In genomic region chr22:45977003-45977395, GRCh38 we compare ENCODE assay signal across 9 cellular contexts. TPM values are rescaled to one million over a fixed set of nuclear protein-coding genes. Genes with fewer than 3 reads are reported as not detected.
DNase-seq lines count a peak whose midpoint lies in the region; TF ChIP-seq lines count a peak whose summit lies in the region.
"Had no signal": no experiment of that assay in that cellular context is flagged by ENCODE, and none has a peak within 500 bp of the region (broad histone marks: within the 10 kb centered on the region; RNA-seq: fewer than 3 reads in every experiment).

Gene WNT7B (minus strand): TSS chr22:45977162. CDS start chr22:45976754, 408 bp downstream.

- no peak for TF ChIP-seq CTCF in neural crest cell (conservative IDR thresholded peaks at IDR 0.05)

- no peak within 1 kb of the TSS for H3K27ac Mint-ChIP-seq in neural crest cell (ENCODE audit: unreplicated experiment)

- H3K27me3 Mint-ChIP-seq in neural crest cell (ENCODE audit: low read depth): peaks cover 51% of the 10 kb centered on the region

- DNase-seq in DMS153 treated with DMSO at 0.1 percent for 48 hours (lab: John Stamatoyannopoulos, UW; ENCODE audit: unreplicated experiment) (peak; percentile 39), NCI-H146 (lab: John Stamatoyannopoulos, UW) (peak; percentile 81), neural crest cell (ENCODE audit: low read depth, low spot score) (no peak), germinal center (ENCODE audit: low spot score) (no peak), NCI-H1694 treated with DMSO at 0.1 percent for 48 hours (lab: John Stamatoyannopoulos, UW) (no peak)
- DNase-seq in central memory CD4-positive, alpha-beta T cell: peak; percentile 15
- no peak for DNase-seq in stimulated activated CD4-positive, alpha-beta T cell treated with anti-CD3 and anti-CD28 coated beads, Interleukin-2, amount 100 ng/mL, for 48 hours
- DNase-seq in stimulated activated CD8-positive, alpha-beta memory T cell treated with anti-CD3 and anti-CD28 coated beads, Interleukin-4, amount 100 ng/mL, for 48 hours: no peak

- no peaks in the 10 kb centered on the region for H3K9me3 Mint-ChIP-seq in neural crest cell

- H3K36me3 Mint-ChIP-seq in neural crest cell (ENCODE audit: low read depth): peaks cover 2% of the 10 kb centered on the region

- H3K4me3 Mint-ChIP-seq in neural crest cell: peak within 1 kb of the TSS; percentile 72

- H3K4me1 Mint-ChIP-seq in neural crest cell: peaks cover 17% of the 10 kb centered on the region

RNA-seq across cellular contexts. Expression of gene WNT7B, which starts in this region (rescaled TPM):
- total RNA-seq in neural crest cell: 12.6 and 14.2 TPM in 2 replicates
- total RNA-seq: subcutaneous adipose tissue had no signal

Comparison
In these comparisons a context has a peak if more than half of its experiments do, and no peak if none do; other contexts are left out.
1. DNase-seq: peak in DMS153 treated with DMSO at 0.1 percent for 48 hours (single experiment), NCI-H146 (single experiment) and central memory CD4-positive, alpha-beta T cell (single experiment); none in neural crest cell (single experiment), germinal center (single experiment), NCI-H1694 treated with DMSO at 0.1 percent for 48 hours (single experiment), stimulated activated CD4-positive, alpha-beta T cell treated with anti-CD3 and anti-CD28 coated beads, Interleukin-2, amount 100 ng/mL, for 48 hours (0 of 2) and stimulated activated CD8-positive, alpha-beta memory T cell treated with anti-CD3 and anti-CD28 coated beads, Interleukin-4, amount 100 ng/mL, for 48 hours (single experiment).